Comparison of ENCODE assay signal across 16 cellular contexts in genomic region chr4:40957281-40957680, GRCh38.
A peak's percentile ranks its signal among the peaks of the same experiment; 100 is the strongest.
DNase-seq lines count a peak whose midpoint lies in the region; ATAC-seq and TF ChIP-seq lines count a peak whose summit lies in the region.
"Had no signal": no experiment of that assay in that cellular context is flagged by ENCODE, and none has a peak within 500 bp of the region (broad histone marks: within the 10 kb centered on the region; RNA-seq: fewer than 3 reads in every experiment).

No MANE protein-coding gene starts in this region.

- peaks cover 45% of the 10 kb centered on the region for H3K4me1 ChIP-seq in adipocyte (ENCODE audit: control insufficient read depth, insufficient read depth, low read length)
- peaks cover 0 to 75% (median 51%) of the 10 kb centered on the region in 4 donors for H3K4me1 ChIP-seq in tibial artery
- no peaks in the 10 kb centered on the region for H3K4me1 ChIP-seq in PC-3 (ENCODE audit: insufficient read depth, low read length)

- BruUV-seq in PC-3 (replicated peaks; lab: Mats Ljungman, UMichigan), result no TSS peak

- H3F3A ChIP-seq in PC-3 (ENCODE audit: low read length, unreplicated experiment), result no peaks in the 10 kb centered on the region

- H3K4me3 ChIP-seq in adipocyte (ENCODE audit: low read length) (peak overlapping the region; percentile 50), tibial artery (no peak overlapping the region), PC-3 (ENCODE audit: low read length) (no peak overlapping the region)
- H3K4me3 ChIP-seq: BLaER1, K562 had no signal

- intact Hi-C loops in tibial artery (cut with DNase I; ENCODE audit: low total_unique reads), result no loop called here
- intact Hi-C loops in PC-3 (cut with micrococcal nuclease), result no loop called here

- peak overlapping the region; percentile 27 for H3K9ac ChIP-seq in adipocyte (ENCODE audit: low read length)
- no peak overlapping the region for H3K9ac ChIP-seq in PC-3 (ENCODE audit: low read length)
- H3K9ac ChIP-seq: BLaER1 had no signal

- no peak for ATAC-seq in GM19397 (IDR thresholded peaks at IDR 0.05; ENCODE audit: unreplicated experiment)
- ATAC-seq in PC-3, result no peak
- ATAC-seq: CD8-positive, alpha-beta T cell; K562 had no signal

- POLR2A ChIA-PET in PC-3 (lab: Charles Lee; ENCODE audit: unreplicated experiment), result no interaction called here

- peak; percentile 19 for DNase-seq in EH (ENCODE audit: low read depth)
- DNase-seq in adipocyte (ENCODE audit: low read depth), result no peak
- DNase-seq in fibroblast of gingiva (ENCODE audit: low read depth), result peak; percentile 27
- no peak for DNase-seq in tibial artery
- no peak for DNase-seq in NK-92 (lab: John Stamatoyannopoulos, UW; ENCODE audit: unreplicated experiment)
- DNase-seq in PC-3, result no peak
- DNase-seq: ACHN; AML-193; Calu3; CD8-positive, alpha-beta T cell; DMS79 treated with DMSO at 0.1 percent for 48 hours; EL; H9 had no signal

- no peaks in the 10 kb centered on the region for H3K36me3 ChIP-seq in adipocyte (ENCODE audit: control insufficient read depth, insufficient read depth, low read length, severe bottlenecking)
- no peaks in the 10 kb centered on the region for H3K36me3 ChIP-seq in tibial artery
- no peaks in the 10 kb centered on the region for H3K36me3 ChIP-seq in PC-3 (ENCODE audit: low read depth, low read length)
- H3K36me3 ChIP-seq: BLaER1 had no signal

- H3K9me2 ChIP-seq in PC-3 (replicated peaks; ENCODE audit: low read length), result no peaks in the 10 kb centered on the region

- H3K79me2 ChIP-seq in PC-3 (ENCODE audit: low read length), result no peaks in the 10 kb centered on the region

- H2AFZ ChIP-seq in PC-3 (ENCODE audit: low read length), result no peak overlapping the region

- TF ChIP-seq CTCF in tibial artery (IDR thresholded peaks at IDR 0.05) (no peak), PC-3 (conservative IDR thresholded peaks at IDR 0.05; ENCODE audit: low read depth, low read length) (no peak)

- H3K27me3 ChIP-seq in adipocyte (replicated peaks; ENCODE audit: control insufficient read depth, insufficient read depth, low read length) (no peaks in the 10 kb centered on the region), tibial artery (no peaks in the 10 kb centered on the region), PC-3 (ENCODE audit: low read length) (no peaks in the 10 kb centered on the region)
- H3K27me3 ChIP-seq: BLaER1 had no signal

- peak overlapping the region; percentile 76 to 85 for H3K27ac ChIP-seq in tibial artery
- no peak overlapping the region for H3K27ac ChIP-seq in PC-3 (ENCODE audit: low read length)
- H3K27ac ChIP-seq: BLaER1 had no signal

- no peak overlapping the region for H3K4me2 ChIP-seq in PC-3 (ENCODE audit: low read length)
- H3K4me2 ChIP-seq: BLaER1 had no signal

- H4K20me1 ChIP-seq in PC-3 (ENCODE audit: low read length), result no peaks in the 10 kb centered on the region
- H4K20me1 ChIP-seq: BLaER1 had no signal

- CTCF ChIA-PET in PC-3 (lab: Charles Lee), result no interaction called here

- H3K9me3 ChIP-seq in adipocyte (ENCODE audit: control insufficient read depth, low read length) (no peaks in the 10 kb centered on the region), tibial artery (no peaks in the 10 kb centered on the region), PC-3 (ENCODE audit: low read length) (no peaks in the 10 kb centered on the region)

Comparison
In these comparisons a context has a peak if more than half of its experiments do, and no peak if none do; other contexts are left out.
1. DNase-seq: peak in EH (single experiment) and fibroblast of gingiva (single experiment); none in adipocyte (single experiment), tibial artery (0 of 2), NK-92 (single experiment) and PC-3 (single experiment).